In genomic region chr2:157747695-157748370, GRCh38 we compare ENCODE assay signal across 10 cellular contexts.
DNase-seq lines count a peak whose midpoint lies in the region; ATAC-seq lines count a peak whose summit lies in the region.
"Had no signal": no experiment of that assay in that cellular context is flagged by ENCODE, and none has a peak within 500 bp of the region (broad histone marks: within the 10 kb centered on the region; RNA-seq: fewer than 3 reads in every experiment).

No MANE protein-coding gene starts in this region.

- H3K9me3 ChIP-seq in skeletal muscle tissue (ENCODE audit: control insufficient read depth in 3 of 3, low read length in 3 of 3): no peaks in the 10 kb centered on the region
- H3K9me3 ChIP-seq: esophagus muscularis mucosa had no signal

- H3K4me1 ChIP-seq in skeletal muscle tissue (ENCODE audit: control insufficient read depth in 3 of 3, insufficient read depth in 3 of 3, low read length in 3 of 3): peaks cover 13 to 52% (median 15%) of the 10 kb centered on the region in 3 donors

- no peak overlapping the region for H3K4me3 ChIP-seq in skeletal muscle tissue (ENCODE audit: low read length in 3 of 3)
- H3K4me3 ChIP-seq: esophagus muscularis mucosa had no signal

- no peaks in the 10 kb centered on the region for H3K27me3 ChIP-seq in skeletal muscle tissue (ENCODE audit: control insufficient read depth in 3 of 3, insufficient read depth in 3 of 3, low read length in 3 of 3)
- H3K27me3 ChIP-seq: esophagus muscularis mucosa had no signal

- ATAC-seq in GM18867 (IDR thresholded peaks at IDR 0.05; ENCODE audit: unreplicated experiment): peak; percentile 50
- peak; percentile 49 for ATAC-seq in HG03378 (IDR thresholded peaks at IDR 0.05; ENCODE audit: unreplicated experiment)
- no peak for ATAC-seq in HG02970 (IDR thresholded peaks at IDR 0.05; ENCODE audit: low FRiP score, unreplicated experiment)
- ATAC-seq in HG03097 (IDR thresholded peaks at IDR 0.05; ENCODE audit: low FRiP score, unreplicated experiment): no peak

- peak overlapping the region; percentile 12 for H3K27ac ChIP-seq in skeletal muscle tissue (ENCODE audit: low read depth, low read length)
- H3K27ac ChIP-seq: esophagus muscularis mucosa had no signal

- peak; percentile 65 for DNase-seq in fibroblast of the conjunctiva (ENCODE audit: low read depth)
- no peak for DNase-seq in pons (ENCODE audit: low spot score)
- DNase-seq in KG1 (lab: John Stamatoyannopoulos, UW): no peak
- DNase-seq: stimulated activated CD4-positive, alpha-beta T cell treated with anti-CD3 and anti-CD28 coated beads, Interleukin-12 subunit alpha, Interleukin-12 subunit beta, amount 100 ng/mL, for 4 hours had no signal

- H3K36me3 ChIP-seq in skeletal muscle tissue (ENCODE audit: control insufficient read depth in 3 of 3, insufficient read depth in 3 of 3, low read length in 3 of 3): peaks cover 0 to 5% (median under 1%) of the 10 kb centered on the region in 3 donors

- H3K9ac ChIP-seq in skeletal muscle tissue (ENCODE audit: low read depth in 1 of 3, low read length in 3 of 3): no peak overlapping the region

Comparison
In these comparisons a context has a peak if more than half of its experiments do, and no peak if none do; other contexts are left out.
1. ATAC-seq: peak in GM18867 (single experiment) and HG03378 (single experiment); none in HG02970 (single experiment) and HG03097 (single experiment).